2 cellular contexts compared by ENCODE assay signal in genomic region chr9:97602430-97602829, GRCh38.
TF ChIP-seq lines count a peak whose summit lies in the region.

No MANE protein-coding gene starts in this region.

TF ChIP-seq in K562, 482 proteins besides CTCF, POLR2A, EP300 and RAD21 (continued from another document):
- TF ChIP-seq FOXP4 (CRISPR knock-in tag; IDR thresholded peaks at IDR 0.05; ENCODE audit: borderline replicate concordance): no peak
- TF ChIP-seq ZNF274 (IDR thresholded peaks at IDR 0.05; ENCODE audit: borderline replicate concordance, low read depth, low read length): no peak
- no peak for TF ChIP-seq ARID1B (IDR thresholded peaks at IDR 0.05)
- peak; percentile 53 for TF ChIP-seq POLR2G (IDR thresholded peaks at IDR 0.05; ENCODE audit: low read depth, low read length)

TF ChIP-seq in HEK293T, 16 proteins besides CTCF, POLR2A, EP300 and RAD21 (continued from another document):
- TF ChIP-seq PKNOX1 (IDR thresholded peaks at IDR 0.05): no peak
